Comparison of ENCODE assay signal across 1 cellular context in the genomic region with DNA sequence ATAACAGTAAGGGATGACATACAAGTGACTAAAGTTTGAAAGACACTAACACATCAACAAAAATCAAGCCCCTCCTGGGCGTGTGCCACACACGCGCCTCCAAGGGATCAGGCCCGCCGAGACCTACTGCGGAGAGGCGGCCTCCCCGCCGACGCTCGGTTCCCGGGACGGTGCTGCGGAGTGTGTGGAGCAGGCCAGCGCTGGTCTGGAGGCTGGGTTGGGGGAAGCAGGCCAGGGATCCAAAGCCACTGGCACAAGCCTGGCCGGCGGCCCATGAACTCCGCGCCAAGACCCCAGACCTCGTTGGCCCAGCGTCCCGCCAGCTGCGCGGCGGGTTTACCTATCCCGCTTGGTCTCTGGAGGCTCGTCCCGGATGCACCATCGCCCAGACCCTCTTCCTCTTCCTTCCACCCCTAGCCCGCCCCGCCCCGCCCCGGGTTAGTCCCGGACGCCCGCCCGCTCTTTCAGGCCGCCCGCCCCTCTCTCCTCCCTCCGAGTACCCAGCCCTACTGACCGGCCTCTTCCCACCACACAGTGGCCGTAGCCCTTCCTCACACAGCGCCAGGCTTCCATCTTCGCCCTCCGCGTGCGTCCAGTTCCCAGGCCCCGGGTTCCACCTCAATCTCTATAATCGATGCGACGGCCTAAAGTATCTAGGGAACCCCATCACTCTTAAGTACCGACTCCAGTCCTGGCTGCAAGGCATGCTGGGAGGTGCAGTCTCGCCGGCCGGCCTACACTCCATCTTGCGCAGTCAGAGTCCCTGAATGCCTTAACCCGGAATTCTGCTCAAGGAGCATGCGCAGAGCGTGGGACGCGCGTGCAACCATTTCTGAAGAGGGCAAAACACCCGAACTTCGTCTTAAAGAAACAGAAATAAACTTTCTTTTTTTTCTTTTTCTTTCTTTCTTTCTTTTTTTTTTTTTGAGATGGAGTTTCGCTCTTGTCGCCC.
TF ChIP-seq lines count a peak whose summit lies in the region.

A gene with protein sequence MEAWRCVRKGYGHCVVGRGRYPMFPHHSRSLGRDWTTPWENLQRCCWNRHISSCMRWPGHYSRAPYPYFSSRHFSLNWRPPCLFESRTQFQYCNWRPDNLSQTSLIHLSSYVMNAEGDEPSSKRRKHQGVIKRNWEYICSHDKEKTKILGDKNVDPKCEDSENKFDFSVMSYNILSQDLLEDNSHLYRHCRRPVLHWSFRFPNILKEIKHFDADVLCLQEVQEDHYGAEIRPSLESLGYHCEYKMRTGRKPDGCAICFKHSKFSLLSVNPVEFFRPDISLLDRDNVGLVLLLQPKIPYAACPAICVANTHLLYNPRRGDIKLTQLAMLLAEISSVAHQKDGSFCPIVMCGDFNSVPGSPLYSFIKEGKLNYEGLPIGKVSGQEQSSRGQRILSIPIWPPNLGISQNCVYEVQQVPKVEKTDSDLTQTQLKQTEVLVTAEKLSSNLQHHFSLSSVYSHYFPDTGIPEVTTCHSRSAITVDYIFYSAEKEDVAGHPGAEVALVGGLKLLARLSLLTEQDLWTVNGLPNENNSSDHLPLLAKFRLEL (minus strand): TSS at position 769 of the 952 bp plus-strand sequence. CDS start 196 bp downstream, at position 573.

TF ChIP-seq in HepG2, 621 proteins besides CTCF, POLR2A, EP300 and RAD21 (continued from another document):
- TF ChIP-seq, protein P1, sequence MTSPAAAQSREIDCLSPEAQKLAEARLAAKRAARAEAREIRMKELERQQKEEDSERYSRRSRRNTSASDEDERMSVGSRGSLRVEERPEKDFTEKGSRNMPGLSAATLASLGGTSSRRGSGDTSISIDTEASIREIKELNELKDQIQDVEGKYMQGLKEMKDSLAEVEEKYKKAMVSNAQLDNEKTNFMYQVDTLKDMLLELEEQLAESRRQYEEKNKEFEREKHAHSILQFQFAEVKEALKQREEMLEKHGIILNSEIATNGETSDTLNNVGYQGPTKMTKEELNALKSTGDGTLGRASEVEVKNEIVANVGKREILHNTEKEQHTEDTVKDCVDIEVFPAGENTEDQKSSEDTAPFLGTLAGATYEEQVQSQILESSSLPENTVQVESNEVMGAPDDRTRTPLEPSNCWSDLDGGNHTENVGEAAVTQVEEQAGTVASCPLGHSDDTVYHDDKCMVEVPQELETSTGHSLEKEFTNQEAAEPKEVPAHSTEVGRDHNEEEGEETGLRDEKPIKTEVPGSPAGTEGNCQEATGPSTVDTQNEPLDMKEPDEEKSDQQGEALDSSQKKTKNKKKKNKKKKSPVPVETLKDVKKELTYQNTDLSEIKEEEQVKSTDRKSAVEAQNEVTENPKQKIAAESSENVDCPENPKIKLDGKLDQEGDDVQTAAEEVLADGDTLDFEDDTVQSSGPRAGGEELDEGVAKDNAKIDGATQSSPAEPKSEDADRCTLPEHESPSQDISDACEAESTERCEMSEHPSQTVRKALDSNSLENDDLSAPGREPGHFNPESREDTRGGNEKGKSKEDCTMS (CRISPR knock-in tag; conservative IDR thresholded peaks at IDR 0.05), result no peak
- TF ChIP-seq ZNF136 (CRISPR knock-in tag; IDR thresholded peaks at IDR 0.05; ENCODE audit: low read depth) (no peak), MTF1 (CRISPR knock-in tag; IDR thresholded peaks at IDR 0.05) (peak; percentile 71; the same call in 1 of the 2 replicates), ZNF235 (CRISPR knock-in tag; IDR thresholded peaks at IDR 0.05; ENCODE audit: borderline replicate concordance) (no peak; the same call in 1 of the 2 replicates), ZNF501 (CRISPR knock-in tag; IDR thresholded peaks at IDR 0.05) (no peak), ZNF768 (CRISPR knock-in tag; IDR thresholded peaks at IDR 0.05) (peak; percentile 77; the same call in 1 of the 2 replicates), EZH2 (conservative IDR thresholded peaks at IDR 0.05; ENCODE audit: low read depth, low read length) (no peak), ZSCAN12 (CRISPR knock-in tag; IDR thresholded peaks at IDR 0.05) (no peak), ZNF562 (CRISPR knock-in tag; IDR thresholded peaks at IDR 0.05; ENCODE audit: borderline replicate concordance) (no peak), FOXA1 (IDR thresholded peaks at IDR 0.05) (no peak), FOXA1 (CRISPR knock-in tag; IDR thresholded peaks at IDR 0.05) (no peak), ESRRA (CRISPR knock-in tag; IDR thresholded peaks at IDR 0.05; ENCODE audit: low read depth) (0 out of 2 replicates have a peak, but pooled peaks have one; percentile 4), ZSCAN31 (CRISPR knock-in tag; IDR thresholded peaks at IDR 0.05; ENCODE audit: low read depth) (peak; percentile 68), ATF7-NPFF (CRISPR knock-in tag; IDR thresholded peaks at IDR 0.05; ENCODE audit: low read depth) (peak; percentile 81; the same call in 1 of the 2 replicates), ZNF598 (CRISPR knock-in tag; IDR thresholded peaks at IDR 0.05; ENCODE audit: borderline replicate concordance) (no peak), CREM (IDR thresholded peaks at IDR 0.05) (peak; percentile 77), CREM (CRISPR knock-in tag; IDR thresholded peaks at IDR 0.05) (no peak), SNRNP70 (IDR thresholded peaks at IDR 0.05; ENCODE audit: low read depth, low read length) (no peak), ZNF282 (IDR thresholded peaks at IDR 0.05; ENCODE audit: partially characterized antibody) (no peak), ZNF569 (CRISPR knock-in tag; IDR thresholded peaks at IDR 0.05; ENCODE audit: borderline replicate concordance) (no peak)
- TF ChIP-seq, protein P2, sequence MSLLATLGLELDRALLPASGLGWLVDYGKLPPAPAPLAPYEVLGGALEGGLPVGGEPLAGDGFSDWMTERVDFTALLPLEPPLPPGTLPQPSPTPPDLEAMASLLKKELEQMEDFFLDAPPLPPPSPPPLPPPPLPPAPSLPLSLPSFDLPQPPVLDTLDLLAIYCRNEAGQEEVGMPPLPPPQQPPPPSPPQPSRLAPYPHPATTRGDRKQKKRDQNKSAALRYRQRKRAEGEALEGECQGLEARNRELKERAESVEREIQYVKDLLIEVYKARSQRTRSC (CRISPR knock-in tag; IDR thresholded peaks at IDR 0.05; ENCODE audit: low read depth), result 0 out of 2 replicates have a peak, but pooled peaks have one; percentile 74
